Comparison of ENCODE assay signal across 23 cellular contexts in genomic region chr11:92687724-92688123, GRCh38.
DNase-seq lines count a peak whose midpoint lies in the region; TF ChIP-seq lines count a peak whose summit lies in the region.
"Had no signal": no experiment of that assay in that cellular context is flagged by ENCODE, and none has a peak within 500 bp of the region (broad histone marks: within the 10 kb centered on the region; RNA-seq: fewer than 3 reads in every experiment).

No MANE protein-coding gene starts in this region.

- H4K8ac ChIP-seq in mesendoderm (ENCODE audit: low read depth, low read length), result no peak overlapping the region

- H3K4me2 ChIP-seq in mesendoderm (ENCODE audit: low read length), result no peak overlapping the region
- H3K4me2 ChIP-seq: A549; BLaER1 treated with 17β-estradiol and CSF1 and Interleukin-3, amounts not matched to agents 10 nM and 100 nM; PC-9 had no signal

- no peaks in the 10 kb centered on the region for H3K27me3 ChIP-seq in mesendoderm (ENCODE audit: insufficient read depth, low read length, poor library complexity)
- H3K27me3 ChIP-seq: BLaER1 treated with 17β-estradiol and CSF1 and Interleukin-3, amounts not matched to agents 10 nM and 100 nM; SJCRH30 had no signal

- no peak overlapping the region for H3K4me3 ChIP-seq in epithelial cell of esophagus (ENCODE audit: low read length)
- H3K4me3 ChIP-seq in mesendoderm (ENCODE audit: low read length), result no peak overlapping the region
- H3K4me3 ChIP-seq: A549; BLaER1 treated with 17β-estradiol and CSF1 and Interleukin-3, amounts not matched to agents 10 nM and 100 nM; PC-9; SJCRH30 had no signal

- H2BK120ac ChIP-seq in mesendoderm (ENCODE audit: low read depth, low read length), result no peak overlapping the region

- H3K4ac ChIP-seq in mesendoderm (ENCODE audit: low read depth, low read length), result no peak overlapping the region

- no peaks in the 10 kb centered on the region for H3K79me1 ChIP-seq in mesendoderm (ENCODE audit: low read length)

- no peak overlapping the region for H3K27ac ChIP-seq in mesendoderm (ENCODE audit: low read depth, low read length)
- H3K27ac ChIP-seq: A549; BLaER1 treated with 17β-estradiol and CSF1 and Interleukin-3, amounts not matched to agents 10 nM and 100 nM; PC-9; SJCRH30 had no signal

- H3K23ac ChIP-seq in mesendoderm (ENCODE audit: low read length), result no peak overlapping the region

- H3K18ac ChIP-seq in mesendoderm (ENCODE audit: low read length), result no peak overlapping the region

- H2BK15ac ChIP-seq in mesendoderm (replicated peaks; ENCODE audit: low read depth), result no peak overlapping the region

- peak; percentile 11 for DNase-seq in ELF-1 (ENCODE audit: low read depth, low spot score)
- peak; percentile 74 for DNase-seq in MV-4-11 (lab: John Stamatoyannopoulos, UW)
- DNase-seq in epithelial cell of esophagus (ENCODE audit: low read depth), result peak; percentile 34
- peak; percentile 70 for DNase-seq in mesendoderm
- DNase-seq in NCI-H2081 (lab: John Stamatoyannopoulos, UW), result no peak
- no peak for DNase-seq in NCI-H187 (lab: John Stamatoyannopoulos, UW)
- DNase-seq in DMS 273 treated with DMSO at 0.1 percent for 48 hours (lab: John Stamatoyannopoulos, UW), result no peak
- DNase-seq: AML-193; CD4-positive, alpha-beta T cell; DMS79; H9; Karpas-422; NCI-H1048; NCI-H1694; NCI-H2081 treated with DMSO at 0.1 percent for 48 hours; NCI-H2171; NCI-H524; NCI-H774; NK-92 treated with Interleukin-12 subunit alpha and Interleukin-12 subunit beta, amount 100 ng/mL, for 24 hours; PC-9; SJCRH30 had no signal

- H4K5ac ChIP-seq in mesendoderm (ENCODE audit: low read length), result no peak overlapping the region

- no peaks in the 10 kb centered on the region for H3K79me2 ChIP-seq in mesendoderm (ENCODE audit: control insufficient read depth, insufficient read depth, low read length)

- no peaks in the 10 kb centered on the region for H3K4me1 ChIP-seq in mesendoderm (ENCODE audit: control insufficient read depth, low read depth, low read length)
- H3K4me1 ChIP-seq: A549; BLaER1 treated with 17β-estradiol and CSF1 and Interleukin-3, amounts not matched to agents 10 nM and 100 nM; SJCRH30 had no signal

- H2AK5ac ChIP-seq in mesendoderm (ENCODE audit: low read length), result no peak overlapping the region

- WGBS in mesendoderm (ENCODE audit: extremely low coverage, insufficient coverage, low lambda C conversion rate), result no CpG with 5 or more reads among the region's 4 CpGs

- H3K56ac ChIP-seq in mesendoderm (ENCODE audit: low read length), result no peak overlapping the region

- H3K36me3 ChIP-seq in mesendoderm (ENCODE audit: control insufficient read depth, insufficient read depth, low read length), result no peaks in the 10 kb centered on the region
- H3K36me3 ChIP-seq: BLaER1 treated with 17β-estradiol and CSF1 and Interleukin-3, amounts not matched to agents 10 nM and 100 nM; SJCRH30 had no signal

- H3K9ac ChIP-seq in mesendoderm (ENCODE audit: low read length), result no peak overlapping the region
- H3K9ac ChIP-seq: BLaER1 treated with 17β-estradiol and CSF1 and Interleukin-3, amounts not matched to agents 10 nM and 100 nM had no signal

- TF ChIP-seq CTCF in epithelial cell of esophagus (IDR thresholded peaks at IDR 0.05; ENCODE audit: insufficient read depth, low read depth, low read length, missing control alignments), result no peak

- no peak overlapping the region for H2BK5ac ChIP-seq in mesendoderm (ENCODE audit: low read length)

Comparison
In these comparisons a context has a peak if more than half of its experiments do, and no peak if none do; other contexts are left out.
1. DNase-seq: peak in ELF-1 (single experiment), MV-4-11 (single experiment), epithelial cell of esophagus (single experiment) and mesendoderm (single experiment); none in NCI-H2081 (0 of 2), NCI-H187 (0 of 2) and DMS 273 treated with DMSO at 0.1 percent for 48 hours (single experiment).